8 cellular contexts compared by ENCODE assay signal in genomic region chrX:135421932-135422809, GRCh38. TPM values are rescaled to one million over a fixed set of nuclear protein-coding genes. Genes with fewer than 3 reads are reported as not detected.
A peak's percentile ranks its signal among the peaks of the same experiment; 100 is the strongest.
DNase-seq lines count a peak whose midpoint lies in the region; ATAC-seq lines count a peak whose summit lies in the region.

Gene SMIM10L2A (plus strand): TSS chrX:135421944. CDS start chrX:135422132, 188 bp downstream.

- H3K9me3 Mint-ChIP-seq in activated T-cell treated with anti-CD3 and anti-CD28 coated beads, Interleukin-2, amount 50 U/mL, for 24 hours, result no peaks in the 10 kb centered on the region
- H3K9me3 Mint-ChIP-seq in activated CD4-positive, alpha-beta memory T cell treated with anti-CD3 and anti-CD28 coated beads for 36 hours, result no peaks in the 10 kb centered on the region

- CTCF ChIA-PET in activated CD4-positive, alpha-beta memory T cell treated with anti-CD3 and anti-CD28 coated beads for 36 hours (lab: Charles Lee), result no interaction called here

- H3K9me3 ChIP-seq in iPS-18a (ENCODE audit: control insufficient read depth, low read depth, low read length), result no peaks in the 10 kb centered on the region
- H3K9me3 ChIP-seq in subcutaneous abdominal adipose tissue (ENCODE audit: control insufficient read depth in 5 of 5, low read length in 5 of 5), result peaks cover 0 to 3% (median 0%) of the 10 kb centered on the region in 5 donors

- H3K36me3 ChIP-seq in iPS-18a (ENCODE audit: control insufficient read depth, low read depth, low read length), result no peaks in the 10 kb centered on the region
- H3K36me3 ChIP-seq in subcutaneous abdominal adipose tissue (ENCODE audit: control insufficient read depth in 5 of 5, insufficient read depth in 5 of 5, low read length in 5 of 5), result no peaks in the 10 kb centered on the region

- no peaks in the 10 kb centered on the region for H3K27me3 ChIP-seq in iPS-18a (ENCODE audit: control insufficient read depth, insufficient read depth, low read length)
- peaks cover 4 to 16% (median 9%) of the 10 kb centered on the region in 5 donors for H3K27me3 ChIP-seq in subcutaneous abdominal adipose tissue (ENCODE audit: control insufficient read depth in 5 of 5, insufficient read depth in 4 of 5, low read length in 5 of 5)

- peak within 1 kb of the TSS; percentile 52 for H3K4me3 Mint-ChIP-seq in activated T-cell treated with anti-CD3 and anti-CD28 coated beads, Interleukin-2, amount 50 U/mL, for 24 hours
- peak within 1 kb of the TSS; percentile 59 for H3K4me3 Mint-ChIP-seq in activated CD4-positive, alpha-beta memory T cell treated with anti-CD3 and anti-CD28 coated beads for 36 hours

- peaks cover 36% of the 10 kb centered on the region for H3K27me3 Mint-ChIP-seq in activated T-cell treated with anti-CD3 and anti-CD28 coated beads, Interleukin-2, amount 50 U/mL, for 24 hours
- H3K27me3 Mint-ChIP-seq in activated CD4-positive, alpha-beta memory T cell treated with anti-CD3 and anti-CD28 coated beads for 36 hours, result no peaks in the 10 kb centered on the region

- H3K9ac ChIP-seq in iPS-18a (ENCODE audit: low read length) (no peak within 1 kb of the TSS), subcutaneous abdominal adipose tissue (ENCODE audit: low read length in 5 of 5) (peak within 1 kb of the TSS in 1 of 5 donors; percentile 41)

- H3K36me3 Mint-ChIP-seq in activated T-cell treated with anti-CD3 and anti-CD28 coated beads, Interleukin-2, amount 50 U/mL, for 24 hours (ENCODE audit: low read depth), result no peaks in the 10 kb centered on the region
- H3K36me3 Mint-ChIP-seq in activated CD4-positive, alpha-beta memory T cell treated with anti-CD3 and anti-CD28 coated beads for 36 hours, result no peaks in the 10 kb centered on the region

- no peak within 1 kb of the TSS for H3K27ac ChIP-seq in iPS-18a (ENCODE audit: low read length)
- H3K27ac ChIP-seq in subcutaneous abdominal adipose tissue (ENCODE audit: low read depth, low read length), result no peak within 1 kb of the TSS

- H3K4me3 ChIP-seq in iPS-18a (ENCODE audit: low read length) (peak within 1 kb of the TSS; percentile 33), subcutaneous abdominal adipose tissue (ENCODE audit: low read depth in 1 of 5, low read length in 5 of 5) (peak within 1 kb of the TSS; percentile 49 to 68 (median 60))

- no peak for DNase-seq in activated T-cell treated with anti-CD3 and anti-CD28 coated beads, Interleukin-2, amount 50 U/mL, for 24 hours
- DNase-seq in activated T-cell treated with anti-CD3 and anti-CD28 coated beads for 4 hours, result no peak
- peak; percentile 15 for DNase-seq in activated CD4-positive, alpha-beta memory T cell treated with anti-CD3 and anti-CD28 coated beads for 36 hours
- DNase-seq in NCI-H2107 treated with DMSO at 0.1 percent for 48 hours (lab: John Stamatoyannopoulos, UW; ENCODE audit: unreplicated experiment), result no peak
- DNase-seq in NCI-H446 (lab: John Stamatoyannopoulos, UW), result no peak

- no peaks in the 10 kb centered on the region for H3K4me1 ChIP-seq in iPS-18a (ENCODE audit: control insufficient read depth, low read depth, low read length)
- peaks cover 0 to 8% (median 0%) of the 10 kb centered on the region in 5 donors for H3K4me1 ChIP-seq in subcutaneous abdominal adipose tissue (ENCODE audit: control insufficient read depth in 5 of 5, insufficient read depth in 5 of 5, low read length in 5 of 5)

- POLR2A ChIA-PET in activated CD4-positive, alpha-beta memory T cell treated with anti-CD3 and anti-CD28 coated beads for 36 hours (lab: Charles Lee), result no interaction called here

- no peak within 1 kb of the TSS for H3K27ac Mint-ChIP-seq in activated T-cell treated with anti-CD3 and anti-CD28 coated beads, Interleukin-2, amount 50 U/mL, for 24 hours
- no peak within 1 kb of the TSS for H3K27ac Mint-ChIP-seq in activated CD4-positive, alpha-beta memory T cell treated with anti-CD3 and anti-CD28 coated beads for 36 hours

- ATAC-seq in HG03045 (IDR thresholded peaks at IDR 0.05; ENCODE audit: unreplicated experiment), result peak; percentile 48

- intact Hi-C loops in activated CD4-positive, alpha-beta memory T cell treated with anti-CD3 and anti-CD28 coated beads for 36 hours (cut with micrococcal nuclease), result loop anchor here (5.0 kb wide), 1 partner anchor 40 kb away; no protein-coding TSS in a partner anchor

- peaks cover 3% of the 10 kb centered on the region for H3K4me1 Mint-ChIP-seq in activated T-cell treated with anti-CD3 and anti-CD28 coated beads, Interleukin-2, amount 50 U/mL, for 24 hours (ENCODE audit: low read depth)
- peaks cover 4% of the 10 kb centered on the region for H3K4me1 Mint-ChIP-seq in activated CD4-positive, alpha-beta memory T cell treated with anti-CD3 and anti-CD28 coated beads for 36 hours (ENCODE audit: low read depth)

RNA-seq across cellular contexts. Expression of gene SMIM10L2A, which starts in this region (rescaled TPM):
- under 1 TPM; 0.24 to 0.31 TPM for total RNA-seq in activated CD4-positive, alpha-beta memory T cell treated with anti-CD3 and anti-CD28 coated beads for 36 hours

Comparison
In these comparisons a context has a peak if more than half of its experiments do, and no peak if none do; other contexts are left out.
1. Peak in DNase-seq in activated CD4-positive, alpha-beta memory T cell treated with anti-CD3 and anti-CD28 coated beads for 36 hours; RNA of the gene not detected or under 1 TPM.